In genomic region chr11:36075053-36075452, GRCh38 we compare ENCODE assay signal across 16 cellular contexts.
DNase-seq lines count a peak whose midpoint lies in the region; ATAC-seq, FAIRE-seq and TF ChIP-seq lines count a peak whose summit lies in the region.
"Had no signal": no experiment of that assay in that cellular context is flagged by ENCODE, and none has a peak within 500 bp of the region (broad histone marks: within the 10 kb centered on the region; RNA-seq: fewer than 3 reads in every experiment).

No MANE protein-coding gene starts in this region.

- H3K79me2 ChIP-seq in ACC112 (ENCODE audit: control insufficient read depth, insufficient read depth, low read length, unreplicated experiment) = peaks cover 7% of the 10 kb centered on the region

- H3K4me3 Mint-ChIP-seq in endodermal cell = no peak overlapping the region
- no peak overlapping the region for H3K4me3 Mint-ChIP-seq in activated T-helper 1 cell treated with anti-CD3 and anti-CD28 coated beads, Interleukin-12 subunit alpha, Interleukin-12 subunit beta, Interleukin-2, Interleukin-4 antibody, amounts not matched to agents 30 ng/mL and 10 ng/mL and 1 ng/mL, durations not matched to agents 14 hours and 24 hours and 36 hours
- H3K4me3 Mint-ChIP-seq: activated naive CD8-positive, alpha-beta T cell treated with anti-CD3 and anti-CD28 coated beads, Interleukin-2, amount 10 ng/mL, durations not matched to agents 7 days and 5 days; B cell; immature natural killer cell; naive thymus-derived CD8-positive, alpha-beta T cell had no signal

- H2BK5ac ChIP-seq in mesenchymal stem cell (ENCODE audit: low read depth, low read length, poor library complexity, severe bottlenecking) = no peak overlapping the region

- no peak overlapping the region for H3K14ac ChIP-seq in mesenchymal stem cell (ENCODE audit: low read length in 2 of 2)

- H3K4ac ChIP-seq in mesenchymal stem cell (ENCODE audit: low read depth in 1 of 2, low read length in 2 of 2) = peak overlapping the region in 1 of 2 experiments; percentile 32

- H3K27ac Mint-ChIP-seq in endodermal cell = no peak overlapping the region
- no peak overlapping the region for H3K27ac Mint-ChIP-seq in activated T-helper 1 cell treated with anti-CD3 and anti-CD28 coated beads, Interleukin-12 subunit alpha, Interleukin-12 subunit beta, Interleukin-2, Interleukin-4 antibody, amounts not matched to agents 30 ng/mL and 10 ng/mL and 1 ng/mL, durations not matched to agents 14 hours and 24 hours and 36 hours
- H3K27ac Mint-ChIP-seq: activated naive CD8-positive, alpha-beta T cell treated with anti-CD3 and anti-CD28 coated beads, Interleukin-2, amount 10 ng/mL, durations not matched to agents 7 days and 5 days; B cell; immature natural killer cell; naive thymus-derived CD8-positive, alpha-beta T cell had no signal

- peaks cover 13% of the 10 kb centered on the region for H3K4me1 Mint-ChIP-seq in endodermal cell
- no peaks in the 10 kb centered on the region for H3K4me1 Mint-ChIP-seq in activated T-helper 1 cell treated with anti-CD3 and anti-CD28 coated beads, Interleukin-12 subunit alpha, Interleukin-12 subunit beta, Interleukin-2, Interleukin-4 antibody, amounts not matched to agents 30 ng/mL and 10 ng/mL and 1 ng/mL, durations not matched to agents 14 hours and 24 hours and 36 hours (ENCODE audit: low read depth)
- H3K4me1 Mint-ChIP-seq: activated naive CD8-positive, alpha-beta T cell treated with anti-CD3 and anti-CD28 coated beads, Interleukin-2, amount 10 ng/mL, durations not matched to agents 7 days and 5 days; B cell; immature natural killer cell; naive thymus-derived CD8-positive, alpha-beta T cell had no signal

- peak overlapping the region; percentile 50 to 81 for H3K18ac ChIP-seq in mesenchymal stem cell (ENCODE audit: low read depth in 1 of 2, low read length in 2 of 2)

- peaks cover 10% of the 10 kb centered on the region; the same call in 1 of the 2 replicates for H3K36me3 ChIP-seq in ACC112 (ENCODE audit: insufficient read depth, low read length)
- H3K36me3 ChIP-seq in bronchial epithelial cell (ENCODE audit: control insufficient read depth, insufficient read depth, low read length) = no peaks in the 10 kb centered on the region
- H3K36me3 ChIP-seq in mesenchymal stem cell (ENCODE audit: control insufficient read depth in 1 of 2, insufficient read depth in 2 of 2, low read depth in 1 of 2, low read length in 2 of 2) = no peaks in the 10 kb centered on the region
- H3K36me3 ChIP-seq in endodermal cell (ENCODE audit: control insufficient read depth, insufficient read depth, low read length) = no peaks in the 10 kb centered on the region

- H3K27me3 Mint-ChIP-seq in endodermal cell (ENCODE audit: insufficient read depth) = no peaks in the 10 kb centered on the region
- peaks cover 8% of the 10 kb centered on the region for H3K27me3 Mint-ChIP-seq in activated T-helper 1 cell treated with anti-CD3 and anti-CD28 coated beads, Interleukin-12 subunit alpha, Interleukin-12 subunit beta, Interleukin-2, Interleukin-4 antibody, amounts not matched to agents 30 ng/mL and 10 ng/mL and 1 ng/mL, durations not matched to agents 14 hours and 24 hours and 36 hours (ENCODE audit: insufficient read depth)

- H3K4me3 ChIP-seq in ACC112 (ENCODE audit: low read depth, low read length) (no peak overlapping the region), bronchial epithelial cell (ENCODE audit: low read depth, low read length) (no peak overlapping the region), mesenchymal stem cell (ENCODE audit: insufficient read depth in 1 of 2, low read depth in 1 of 2, low read length in 2 of 2) (no peak overlapping the region), endodermal cell (ENCODE audit: low read length) (no peak overlapping the region)

- no peak overlapping the region for H3K23ac ChIP-seq in mesenchymal stem cell (ENCODE audit: low read length in 2 of 2)

- H2AFZ ChIP-seq in ACC112 (ENCODE audit: low read length, unreplicated experiment) (no peak overlapping the region), mesenchymal stem cell (ENCODE audit: low read depth, low read length) (no peak overlapping the region)

- peak overlapping the region; percentile 21 for H4K8ac ChIP-seq in mesenchymal stem cell (ENCODE audit: low read length)

- in situ Hi-C loops in KBM-7 (cut with MboI; ENCODE audit: low pct_unique_long_range_greater_than_20kb, low sequenced_read_pairs) = no loop called here

- H3K9me3 ChIP-seq in mesenchymal stem cell (ENCODE audit: control insufficient read depth, low read length) (peaks cover 3% of the 10 kb centered on the region), endodermal cell (ENCODE audit: control insufficient read depth, low read length) (peaks cover 26% of the 10 kb centered on the region)

- no peak overlapping the region for H2BK120ac ChIP-seq in mesenchymal stem cell (ENCODE audit: low read depth, low read length)

- H3K79me1 ChIP-seq in mesenchymal stem cell (replicated peaks; ENCODE audit: low read length, poor library complexity, severe bottlenecking) = no peaks in the 10 kb centered on the region

- no peak overlapping the region for H3K4me2 ChIP-seq in mesenchymal stem cell (ENCODE audit: low read length, poor library complexity, severe bottlenecking)

- no peak for TF ChIP-seq CTCF in bronchial epithelial cell (IDR thresholded peaks at IDR 0.05; ENCODE audit: insufficient read depth, low read length, severe bottlenecking)
- TF ChIP-seq CTCF in endodermal cell (conservative IDR thresholded peaks at IDR 0.05) = no peak

- H2BK12ac ChIP-seq in mesenchymal stem cell (ENCODE audit: low read length in 2 of 2) = peak overlapping the region in 1 of 2 experiments; percentile 86

- H3K9ac ChIP-seq in mesenchymal stem cell (ENCODE audit: low read length) (no peak overlapping the region), endodermal cell (ENCODE audit: extremely low read depth, low read length, poor library complexity, severe bottlenecking) (no peak overlapping the region)

- no peak for ATAC-seq in GM18517 (IDR thresholded peaks at IDR 0.05; ENCODE audit: unreplicated experiment)
- ATAC-seq: naive thymus-derived CD8-positive, alpha-beta T cell had no signal

- peaks cover 32% of the 10 kb centered on the region for H3K4me1 ChIP-seq in ACC112 (ENCODE audit: control insufficient read depth, insufficient read depth, low read length, unreplicated experiment)
- H3K4me1 ChIP-seq in mesenchymal stem cell (ENCODE audit: control insufficient read depth, insufficient read depth, low read depth, low read length) = peaks cover 18% of the 10 kb centered on the region
- H3K4me1 ChIP-seq in endodermal cell (ENCODE audit: control insufficient read depth, insufficient read depth, low read length) = no peaks in the 10 kb centered on the region

- H3K27me3 ChIP-seq in ACC112 (ENCODE audit: insufficient read depth, low read length) (no peaks in the 10 kb centered on the region), bronchial epithelial cell (ENCODE audit: control insufficient read depth, insufficient read depth, low read length) (no peaks in the 10 kb centered on the region), mesenchymal stem cell (ENCODE audit: control insufficient read depth in 1 of 2, insufficient read depth in 1 of 2, low read length in 2 of 2) (no peaks in the 10 kb centered on the region), endodermal cell (ENCODE audit: control insufficient read depth, insufficient read depth, low read length, poor library complexity, severe bottlenecking) (no peaks in the 10 kb centered on the region)

- 0% methylated on average over 2 of the region's 2 CpGs for WGBS in mesenchymal stem cell
- 94 to 96% methylated on average over 2 of the region's 2 CpGs for WGBS in endodermal cell (ENCODE audit: insufficient coverage in 1 of 2, insufficient read length in 1 of 2), 2 experiments

- no peak overlapping the region for H4K91ac ChIP-seq in mesenchymal stem cell (ENCODE audit: low read length)

- peaks cover 28% of the 10 kb centered on the region for H3K36me3 Mint-ChIP-seq in endodermal cell (ENCODE audit: low read depth)
- H3K36me3 Mint-ChIP-seq in activated T-helper 1 cell treated with anti-CD3 and anti-CD28 coated beads, Interleukin-12 subunit alpha, Interleukin-12 subunit beta, Interleukin-2, Interleukin-4 antibody, amounts not matched to agents 30 ng/mL and 10 ng/mL and 1 ng/mL, durations not matched to agents 14 hours and 24 hours and 36 hours (ENCODE audit: low read depth) = no peaks in the 10 kb centered on the region
- H3K36me3 Mint-ChIP-seq: activated naive CD8-positive, alpha-beta T cell treated with anti-CD3 and anti-CD28 coated beads, Interleukin-2, amount 10 ng/mL, durations not matched to agents 7 days and 5 days; immature natural killer cell; naive thymus-derived CD8-positive, alpha-beta T cell had no signal

- H3K9me3 Mint-ChIP-seq in endodermal cell = peaks cover 26% of the 10 kb centered on the region
- no peaks in the 10 kb centered on the region for H3K9me3 Mint-ChIP-seq in activated T-helper 1 cell treated with anti-CD3 and anti-CD28 coated beads, Interleukin-12 subunit alpha, Interleukin-12 subunit beta, Interleukin-2, Interleukin-4 antibody, amounts not matched to agents 30 ng/mL and 10 ng/mL and 1 ng/mL, durations not matched to agents 14 hours and 24 hours and 36 hours
- H3K9me3 Mint-ChIP-seq: activated naive CD8-positive, alpha-beta T cell treated with anti-CD3 and anti-CD28 coated beads, Interleukin-2, amount 10 ng/mL, durations not matched to agents 7 days and 5 days; immature natural killer cell had no signal

- DNase-seq in HS-5 (ENCODE audit: low read depth) (peak; percentile 53), bronchial epithelial cell (ENCODE audit: low read depth) (peak; percentile 74), mesenchymal stem cell (peak; percentile 94), KBM-7 (no peak), endodermal cell (no peak)
- no peak for DNase-seq in activated T-helper 1 cell treated with anti-CD3 and anti-CD28 coated beads, Interleukin-12 subunit alpha, Interleukin-12 subunit beta, Interleukin-2, Interleukin-4 antibody, amounts not matched to agents 30 ng/mL and 10 ng/mL and 1 ng/mL, durations not matched to agents 14 hours and 24 hours and 36 hours (ENCODE audit: low spot score)
- DNase-seq: activated naive CD8-positive, alpha-beta T cell treated with anti-CD3 and anti-CD28 coated beads, Interleukin-2, amount 10 ng/mL, durations not matched to agents 7 days and 5 days; immature natural killer cell; MM.1S; naive thymus-derived CD8-positive, alpha-beta T cell; NCI-H446 treated with DMSO at 0.1 percent for 48 hours; stimulated activated CD4-positive, alpha-beta T cell treated with anti-CD3 and anti-CD28 coated beads, Interleukin-15, amount 100 ng/mL, for 24 hours had no signal

- no peak for FAIRE-seq in bronchial epithelial cell (lab: Jason Lieb, UNC)
- FAIRE-seq: TTC549 had no signal

- intact Hi-C loops in activated T-helper 1 cell treated with anti-CD3 and anti-CD28 coated beads, Interleukin-12 subunit alpha, Interleukin-12 subunit beta, Interleukin-2, Interleukin-4 antibody, amounts not matched to agents 30 ng/mL and 10 ng/mL and 1 ng/mL, durations not matched to agents 14 hours and 24 hours and 36 hours (cut with micrococcal nuclease) = no loop called here

- H3K27ac ChIP-seq in ACC112 (ENCODE audit: low read depth, low read length) = peak overlapping the region; percentile 79
- peak overlapping the region; percentile 33 for H3K27ac ChIP-seq in mesenchymal stem cell (ENCODE audit: low read length, poor library complexity, severe bottlenecking)
- H3K27ac ChIP-seq in endodermal cell (ENCODE audit: low read depth, low read length) = no peak overlapping the region

- no peak overlapping the region for H2AK5ac ChIP-seq in mesenchymal stem cell (ENCODE audit: low read length, severe bottlenecking)

- no peak overlapping the region for H2BK15ac ChIP-seq in mesenchymal stem cell (ENCODE audit: low read depth, poor library complexity, severe bottlenecking)

Comparison
In these comparisons a context has a peak if more than half of its experiments do, and no peak if none do; other contexts are left out.
1. DNase-seq: peak in HS-5 (single experiment), bronchial epithelial cell (single experiment) and mesenchymal stem cell (single experiment); none in KBM-7 (single experiment), endodermal cell (single experiment) and activated T-helper 1 cell treated with anti-CD3 and anti-CD28 coated beads, Interleukin-12 subunit alpha, Interleukin-12 subunit beta, Interleukin-2, Interleukin-4 antibody, amounts not matched to agents 30 ng/mL and 10 ng/mL and 1 ng/mL, durations not matched to agents 14 hours and 24 hours and 36 hours (single experiment).